8 cellular contexts compared by ENCODE assay signal in the genomic region with DNA sequence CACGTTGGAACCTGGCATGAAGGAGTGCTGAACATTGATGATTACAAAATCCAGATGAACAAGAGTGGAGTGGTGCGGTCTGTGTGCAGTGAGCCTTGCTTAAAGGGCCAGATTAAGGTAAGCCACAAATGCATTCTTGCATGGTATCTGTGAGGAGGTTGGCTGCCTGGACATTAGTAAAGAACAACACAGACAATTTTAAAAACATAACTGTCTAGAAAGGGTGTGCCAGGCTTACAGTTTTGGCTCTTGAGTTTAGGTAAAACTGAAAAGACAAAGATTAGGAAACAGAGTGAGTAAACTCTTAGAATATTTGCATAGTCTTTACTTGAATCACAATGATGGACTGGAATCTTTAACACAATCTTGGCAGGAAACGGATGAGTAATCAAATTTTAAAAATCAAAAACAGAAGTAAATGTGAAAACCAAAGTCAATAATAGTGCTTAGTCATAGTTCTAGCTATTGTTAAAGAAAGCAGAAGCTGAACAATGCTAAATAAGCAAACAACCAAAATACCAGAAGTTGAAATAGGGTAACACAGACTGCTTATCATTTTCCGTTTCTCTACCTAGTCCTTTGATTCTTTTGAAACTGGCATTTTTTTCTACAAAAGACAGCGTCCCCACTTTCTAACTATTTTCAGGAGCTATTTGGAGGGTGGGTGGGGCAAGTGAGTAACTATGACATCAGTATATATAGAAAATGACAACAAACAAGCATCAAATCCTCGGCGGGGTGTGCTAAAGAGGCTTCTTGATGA.
DNase-seq lines count a peak whose midpoint lies in the region; ATAC-seq and TF ChIP-seq lines count a peak whose summit lies in the region.

No MANE protein-coding gene starts in this region.

- H3K36me3 Mint-ChIP-seq in progenitor cell of endocrine pancreas (ENCODE audit: insufficient read depth), result no peaks in the 10 kb centered on the region

- H3K9me3 ChIP-seq in aorta (ENCODE audit: control insufficient read depth, low read length), result no peaks in the 10 kb centered on the region

- no peaks in the 10 kb centered on the region for H3K27me3 Mint-ChIP-seq in progenitor cell of endocrine pancreas

- no peak for TF ChIP-seq CTCF in fibroblast of mammary gland (conservative IDR thresholded peaks at IDR 0.05; ENCODE audit: control insufficient read depth, insufficient read depth, low read depth, low read length)
- TF ChIP-seq CTCF in progenitor cell of endocrine pancreas (IDR thresholded peaks at IDR 0.05; ENCODE audit: unreplicated experiment), result no peak

- DNase-seq in OCI-M2 (lab: John Stamatoyannopoulos, UW; ENCODE audit: unreplicated experiment) (peak; percentile 19), fibroblast of mammary gland (ENCODE audit: low read depth) (peak; percentile 94), aorta (no peak), progenitor cell of endocrine pancreas (ENCODE audit: low spot score, unreplicated experiment) (no peak), NCI-H748 (lab: John Stamatoyannopoulos, UW; ENCODE audit: unreplicated experiment) (no peak)
- DNase-seq in stimulated activated CD4-positive, alpha-beta T cell treated with anti-CD3 and anti-CD28 coated beads, Interleukin-2, amount 100 ng/mL, for 48 hours, result no peak

- intact Hi-C loops in aorta (cut with DNase I), result no loop called here

- no peak overlapping the region for H3K27ac ChIP-seq in aorta (ENCODE audit: low read depth in 1 of 2, low read length in 2 of 2)

- H3K36me3 ChIP-seq in aorta (ENCODE audit: control insufficient read depth in 1 of 2, insufficient read depth in 2 of 2, low read length in 1 of 2), result no peaks in the 10 kb centered on the region

- ATAC-seq in GM18870 (IDR thresholded peaks at IDR 0.05; ENCODE audit: unreplicated experiment) (peak; percentile 81), HG02763 (IDR thresholded peaks at IDR 0.05; ENCODE audit: unreplicated experiment) (peak; percentile 56), aorta (ENCODE audit: low FRiP score) (no peak)

- 62 to 69% methylated on average over 7 of the region's 7 CpGs for WGBS in aorta, 2 donors

- H3K27ac Mint-ChIP-seq in progenitor cell of endocrine pancreas, result no peak overlapping the region

- H3K4me3 ChIP-seq in fibroblast of mammary gland (ENCODE audit: control insufficient read depth, low read depth, low read length) (peak overlapping the region; percentile 33), aorta (ENCODE audit: low read length in 2 of 2) (no peak overlapping the region)

- H3K9me3 Mint-ChIP-seq in progenitor cell of endocrine pancreas (ENCODE audit: low read depth), result no peaks in the 10 kb centered on the region

- H3K4me1 ChIP-seq in aorta (ENCODE audit: control insufficient read depth in 1 of 2, insufficient read depth in 2 of 2, low read length in 2 of 2), result no peaks in the 10 kb centered on the region

- H3K4me1 Mint-ChIP-seq in progenitor cell of endocrine pancreas (ENCODE audit: low read depth), result peaks cover 16% of the 10 kb centered on the region

- no peaks in the 10 kb centered on the region for H3K27me3 ChIP-seq in aorta (ENCODE audit: control insufficient read depth in 1 of 2, insufficient read depth in 2 of 2, low read length in 1 of 2)

- no peak overlapping the region for H3K4me3 Mint-ChIP-seq in progenitor cell of endocrine pancreas (ENCODE audit: low read depth)

Comparison
In these comparisons a context has a peak if more than half of its experiments do, and no peak if none do; other contexts are left out.
1. DNase-seq: peak in OCI-M2 (single experiment) and fibroblast of mammary gland (single experiment); none in aorta (0 of 2), stimulated activated CD4-positive, alpha-beta T cell treated with anti-CD3 and anti-CD28 coated beads, Interleukin-2, amount 100 ng/mL, for 48 hours (0 of 2), progenitor cell of endocrine pancreas (single experiment) and NCI-H748 (single experiment).